In the genomic region with DNA sequence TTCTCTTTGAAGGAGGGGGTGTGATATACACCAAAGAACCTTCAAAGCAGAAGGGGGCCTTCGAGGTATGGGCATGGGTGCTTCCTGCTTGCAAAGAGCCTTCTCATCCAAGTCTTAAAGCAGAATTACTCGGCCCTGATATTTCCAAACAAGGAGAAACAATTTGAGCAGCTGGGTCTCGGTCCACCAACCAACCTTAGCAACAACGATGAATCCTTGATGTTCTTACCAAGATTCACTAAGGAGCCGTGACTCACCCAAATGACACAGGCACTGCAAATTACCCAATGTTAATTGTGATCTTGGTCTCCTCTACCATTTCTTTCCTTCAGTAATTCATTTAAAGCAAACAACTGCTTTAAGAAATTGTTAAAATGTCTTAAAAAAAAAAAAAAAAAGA, we compare ENCODE assay signal across 16 cellular contexts. TPM values are rescaled to one million over a fixed set of nuclear protein-coding genes. Genes with fewer than 3 reads are reported as not detected.
DNase-seq lines count a peak whose midpoint lies in the region; ATAC-seq, FAIRE-seq and TF ChIP-seq lines count a peak whose summit lies in the region.
"Had no signal": no experiment of that assay in that cellular context is flagged by ENCODE, and none has a peak within 500 bp of the region (broad histone marks: within the 10 kb centered on the region; RNA-seq: fewer than 3 reads in every experiment).

No MANE protein-coding gene starts in this region.

- no peaks in the 10 kb centered on the region for H3K9me3 ChIP-seq in psoas muscle

- H3K4me1 ChIP-seq in psoas muscle = peaks cover 50% of the 10 kb centered on the region

- ATAC-seq in psoas muscle (no peak), GM18907 (IDR thresholded peaks at IDR 0.05; ENCODE audit: unreplicated experiment) (no peak), HG03378 (IDR thresholded peaks at IDR 0.05; ENCODE audit: unreplicated experiment) (no peak)
- ATAC-seq: HepG2; natural killer cell treated with Interleukin-12 subunit alpha and Interleukin-12 subunit beta and Interleukin-15 and Interleukin-18, amount 100 ng/mL, for 72 hours; Right ventricle myocardium inferior had no signal

- H3K27me3 ChIP-seq in bronchial epithelial cell (ENCODE audit: control insufficient read depth, insufficient read depth, low read length) (no peaks in the 10 kb centered on the region), psoas muscle (ENCODE audit: insufficient read depth in 3 of 3, low read length in 2 of 3) (no peaks in the 10 kb centered on the region)

- 68 to 74% (median 74%) methylated on average over 5 of the region's 5 CpGs for WGBS in psoas muscle, 3 donors

- H3K36me3 ChIP-seq in bronchial epithelial cell (ENCODE audit: control insufficient read depth, insufficient read depth, low read length) = no peaks in the 10 kb centered on the region
- H3K36me3 ChIP-seq in psoas muscle (ENCODE audit: insufficient read depth in 1 of 2, low read depth in 1 of 2) = no peaks in the 10 kb centered on the region

- no peak for TF ChIP-seq CTCF in bronchial epithelial cell (IDR thresholded peaks at IDR 0.05; ENCODE audit: insufficient read depth, low read length, severe bottlenecking)
- TF ChIP-seq CTCF in psoas muscle (IDR thresholded peaks at IDR 0.05) = no peak

- intact Hi-C loops in psoas muscle (cut with DNase I) = no loop called here

- no peak for FAIRE-seq in bronchial epithelial cell (lab: Jason Lieb, UNC)
- FAIRE-seq: HepG2 had no signal

- peak; percentile 70 for DNase-seq in DMS79 (lab: John Stamatoyannopoulos, UW)
- DNase-seq in NAMALWA (ENCODE audit: low spot score) = peak; percentile 28
- peak; percentile 70 for DNase-seq in bronchial epithelial cell (ENCODE audit: low read depth)
- DNase-seq in psoas muscle = no peak
- DNase-seq in NCI-H1417 (lab: John Stamatoyannopoulos, UW) = no peak
- DNase-seq in COLO829 (ENCODE audit: low spot score) = no peak
- DNase-seq: activated CD4-positive, CD25-positive, alpha-beta regulatory T cell; activated naive CD4-positive, alpha-beta T cell; NCI-H1092 treated with DMSO at 0.1 percent for 48 hours; NCI-H774; retina had no signal

- no peak overlapping the region for H3K4me3 ChIP-seq in bronchial epithelial cell (ENCODE audit: low read depth, low read length)
- H3K4me3 ChIP-seq in psoas muscle = no peak overlapping the region

- peak overlapping the region; percentile 33 for H3K27ac ChIP-seq in psoas muscle

RNA-seq across cellular contexts. Expression of a gene that starts 7.7 kb away (rescaled TPM):
- total RNA-seq in bronchial epithelial cell = 75.3 and 108 TPM in 2 replicates
- total RNA-seq in psoas muscle = 100 to 1,000 TPM in 2 of 4 donors, 10 to 100 TPM in 2; 53.9 to 119 (median 92.3) TPM
- 10 to 100 TPM; 27.2 to 38.3 (median 36.7) TPM for polyA plus RNA-seq in psoas muscle

RNA-seq across cellular contexts. Expression of a gene that starts 41.2 kb away (rescaled TPM):
- total RNA-seq in bronchial epithelial cell (83.7 and 100 TPM in 2 replicates), psoas muscle (10 to 100 TPM; 17.0 to 21.8 (median 19.9) TPM)
- 10 to 100 TPM; 23.8 to 43.3 (median 43.0) TPM for polyA plus RNA-seq in psoas muscle

Comparison
In these comparisons a context has a peak if more than half of its experiments do, and no peak if none do; other contexts are left out.
1. DNase-seq: peak in DMS79 (single experiment), NAMALWA (single experiment) and bronchial epithelial cell (single experiment); none in psoas muscle (0 of 2), NCI-H1417 (0 of 3) and COLO829 (single experiment).